18 cellular contexts compared by ENCODE assay signal in genomic region chr7:46757006-46757405, GRCh38.
A peak's percentile ranks its signal among the peaks of the same experiment; 100 is the strongest.
DNase-seq lines count a peak whose midpoint lies in the region; ATAC-seq and TF ChIP-seq lines count a peak whose summit lies in the region.
"Had no signal": no experiment of that assay in that cellular context is flagged by ENCODE, and none has a peak within 500 bp of the region (broad histone marks: within the 10 kb centered on the region; RNA-seq: fewer than 3 reads in every experiment).

No MANE protein-coding gene starts in this region.

- no peak overlapping the region for H3K27ac Mint-ChIP-seq in natural killer cell
- H3K27ac Mint-ChIP-seq: CD4-positive, alpha-beta memory T cell; HFFc6 had no signal

- H3K4me3 ChIP-seq in mesendoderm (ENCODE audit: low read length): no peak overlapping the region
- H3K4me3 ChIP-seq: A549, HAP-1 had no signal

- no peak overlapping the region for H4K8ac ChIP-seq in mesendoderm (ENCODE audit: low read depth, low read length)

- H3K4me1 Mint-ChIP-seq in natural killer cell: no peaks in the 10 kb centered on the region
- H3K4me1 Mint-ChIP-seq: CD4-positive, alpha-beta memory T cell had no signal

- H4K5ac ChIP-seq in mesendoderm (ENCODE audit: low read length): no peak overlapping the region

- no peak overlapping the region for H3K9ac ChIP-seq in mesendoderm (ENCODE audit: low read length)

- H3K18ac ChIP-seq in mesendoderm (ENCODE audit: low read length): no peak overlapping the region

- no peak overlapping the region for H3K27ac ChIP-seq in mesendoderm (ENCODE audit: low read depth, low read length)

- H2BK5ac ChIP-seq in mesendoderm (ENCODE audit: low read length): no peak overlapping the region

- in situ Hi-C loops in SK-MEL-5 (cut with HindIII; ENCODE audit: low pct_unique_long_range_greater_than_20kb, low sequenced_read_pairs): loop anchor here (25.0 kb wide), 1 partner anchor 330 kb away; no protein-coding TSS in a partner anchor

- no peak overlapping the region for H3K56ac ChIP-seq in mesendoderm (ENCODE audit: low read length)

- no peak overlapping the region for H2BK120ac ChIP-seq in mesendoderm (ENCODE audit: low read depth, low read length)

- H3K27me3 ChIP-seq in mesendoderm (ENCODE audit: insufficient read depth, low read length, poor library complexity): no peaks in the 10 kb centered on the region

- intact Hi-C loops in natural killer cell (cut with micrococcal nuclease): no loop called here

- no peak overlapping the region for H3K4me3 Mint-ChIP-seq in natural killer cell
- H3K4me3 Mint-ChIP-seq: CD4-positive, alpha-beta memory T cell; HFFc6 had no signal

- DNase-seq in ELF-1 (ENCODE audit: low read depth, low spot score): peak; percentile 30
- peak; percentile 60 for DNase-seq in SK-MEL-5 (ENCODE audit: low read depth, low spot score)
- peak; percentile 37 for DNase-seq in mesendoderm
- DNase-seq in natural killer cell: no peak
- no peak for DNase-seq in activated naive CD4-positive, alpha-beta T cell treated with anti-CD3 and anti-CD28 coated beads, Interleukin-2, amount 50 U/mL, for 16 hours
- DNase-seq: 8988T; ACHN; C1 segment of cervical spinal cord; Calu3; CD4-positive, alpha-beta memory T cell; COR-L47; DMS53; DMS79 treated with DMSO at 0.1 percent for 48 hours; GOT3; HFFc6 had no signal

- no peaks in the 10 kb centered on the region for H3K79me2 ChIP-seq in mesendoderm (ENCODE audit: control insufficient read depth, insufficient read depth, low read length)

- no peak overlapping the region for H3K4ac ChIP-seq in mesendoderm (ENCODE audit: low read depth, low read length)

- H3K36me3 ChIP-seq in mesendoderm (ENCODE audit: control insufficient read depth, insufficient read depth, low read length): no peaks in the 10 kb centered on the region
- H3K36me3 ChIP-seq: HAP-1 had no signal

- H3K27me3 Mint-ChIP-seq in natural killer cell (ENCODE audit: low read depth in 2 of 2): no peaks in the 10 kb centered on the region
- H3K27me3 Mint-ChIP-seq: CD4-positive, alpha-beta memory T cell had no signal

- H3K79me1 ChIP-seq in mesendoderm (ENCODE audit: low read length): no peaks in the 10 kb centered on the region

- H2AK5ac ChIP-seq in mesendoderm (ENCODE audit: low read length): no peak overlapping the region

- H3K4me2 ChIP-seq in mesendoderm (ENCODE audit: low read length): no peak overlapping the region
- H3K4me2 ChIP-seq: A549 had no signal

- H3K4me1 ChIP-seq in mesendoderm (ENCODE audit: control insufficient read depth, low read depth, low read length): no peaks in the 10 kb centered on the region
- H3K4me1 ChIP-seq: HAP-1 had no signal

- no peak for ATAC-seq in natural killer cell
- ATAC-seq in HG02870 (IDR thresholded peaks at IDR 0.05; ENCODE audit: unreplicated experiment): no peak
- ATAC-seq: A549 had no signal

- TF ChIP-seq CTCF in natural killer cell (IDR thresholded peaks at IDR 0.05): no peak

- H3K23ac ChIP-seq in mesendoderm (ENCODE audit: low read length): no peak overlapping the region

- peaks cover 8 to 10% of the 10 kb centered on the region in 2 donors for H3K9me3 Mint-ChIP-seq in natural killer cell
- H3K9me3 Mint-ChIP-seq: HFFc6 had no signal

- H3K36me3 Mint-ChIP-seq in natural killer cell: no peaks in the 10 kb centered on the region
- H3K36me3 Mint-ChIP-seq: CD4-positive, alpha-beta memory T cell had no signal

- no peak overlapping the region for H2BK15ac ChIP-seq in mesendoderm (replicated peaks; ENCODE audit: low read depth)

- WGBS in mesendoderm (ENCODE audit: extremely low coverage, insufficient coverage, low lambda C conversion rate): no CpG with 5 or more reads among the region's 4 CpGs

Comparison
In these comparisons a context has a peak if more than half of its experiments do, and no peak if none do; other contexts are left out.
1. DNase-seq: peak in ELF-1 (single experiment), SK-MEL-5 (single experiment) and mesendoderm (single experiment); none in natural killer cell (single experiment) and activated naive CD4-positive, alpha-beta T cell treated with anti-CD3 and anti-CD28 coated beads, Interleukin-2, amount 50 U/mL, for 16 hours (single experiment).